Comparison of ENCODE assay signal across 28 cellular contexts in genomic region chr4:123876640-123877039, GRCh38.
DNase-seq lines count a peak whose midpoint lies in the region; ATAC-seq and TF ChIP-seq lines count a peak whose summit lies in the region.
"Had no signal": no experiment of that assay in that cellular context is flagged by ENCODE, and none has a peak within 500 bp of the region (broad histone marks: within the 10 kb centered on the region; RNA-seq: fewer than 3 reads in every experiment).

No MANE protein-coding gene starts in this region.

- ATAC-seq in psoas muscle, result peak in 1 of 4 donors; percentile 30
- ATAC-seq: activated CD4-positive, CD25-positive, alpha-beta regulatory T cell treated with anti-CD3 and anti-CD28 coated beads, Interleukin-2, amount 50 U/mL, for 24 hours; activated CD8-positive, alpha-beta T cell treated with anti-CD3 and anti-CD28 coated beads, Interleukin-2, amount 10 ng/mL, durations not matched to agents 7 days and 5 days; effector memory CD8-positive, alpha-beta T cell; esophagus mucosa; Panc1; stimulated activated naive CD8-positive, alpha-beta T cell treated with anti-CD3 and anti-CD28 coated beads, Interleukin-15, amount 100 ng/mL, for 72 hours had no signal

- peak overlapping the region; percentile 19 for H3K27ac ChIP-seq in psoas muscle
- H3K27ac ChIP-seq: colonic mucosa, SJSA1, tibial artery had no signal

- 46 to 50% (median 48%) methylated on average over 2 of the region's 2 CpGs for WGBS in psoas muscle, 3 donors

- no peak for TF ChIP-seq CTCF in brain (conservative IDR thresholded peaks at IDR 0.05)
- no peak for TF ChIP-seq CTCF in psoas muscle (IDR thresholded peaks at IDR 0.05)
- no peak for TF ChIP-seq CTCF in BE2C (IDR thresholded peaks at IDR 0.05; ENCODE audit: low read depth, low read length)

- peak overlapping the region in 3 of 5 experiments; percentile 20 to 74 (median 24) for H3K27ac Mint-ChIP-seq in brain
- H3K27ac Mint-ChIP-seq: activated CD8-positive, alpha-beta T cell treated with anti-CD3 and anti-CD28 coated beads, Interleukin-2, amount 10 ng/mL, durations not matched to agents 7 days and 5 days; CD4-positive, alpha-beta T cell; effector memory CD8-positive, alpha-beta T cell; HFFc6; stimulated activated naive CD8-positive, alpha-beta T cell treated with anti-CD3 and anti-CD28 coated beads, Interleukin-15, amount 100 ng/mL, for 72 hours had no signal

- H3K36me3 Mint-ChIP-seq in brain, result peaks cover 4% of the 10 kb centered on the region

- no peak overlapping the region for H3K4me3 Mint-ChIP-seq in brain
- H3K4me3 Mint-ChIP-seq: activated CD8-positive, alpha-beta T cell treated with anti-CD3 and anti-CD28 coated beads, Interleukin-2, amount 10 ng/mL, durations not matched to agents 7 days and 5 days; CD4-positive, alpha-beta T cell; effector memory CD8-positive, alpha-beta T cell; HFFc6; stimulated activated naive CD8-positive, alpha-beta T cell treated with anti-CD3 and anti-CD28 coated beads, Interleukin-15, amount 100 ng/mL, for 72 hours had no signal

- no peaks in the 10 kb centered on the region for H3K27me3 ChIP-seq in psoas muscle (ENCODE audit: insufficient read depth in 3 of 3, low read length in 2 of 3)
- H3K27me3 ChIP-seq in BE2C, result no peaks in the 10 kb centered on the region
- H3K27me3 ChIP-seq: colonic mucosa, MG63, SJSA1, tibial artery had no signal

- intact Hi-C loops in psoas muscle (cut with DNase I), result no loop called here

- H3K9me3 ChIP-seq in psoas muscle, result no peaks in the 10 kb centered on the region
- H3K9me3 ChIP-seq in BE2C, result no peaks in the 10 kb centered on the region
- H3K9me3 ChIP-seq: colonic mucosa, MG63, SJSA1, tibial artery had no signal

- H3K4me1 ChIP-seq in psoas muscle (peaks cover 12% of the 10 kb centered on the region), BE2C (no peaks in the 10 kb centered on the region)
- H3K4me1 ChIP-seq: colonic mucosa, SJSA1 had no signal

- H3K36me3 ChIP-seq in psoas muscle (ENCODE audit: insufficient read depth in 1 of 2, low read depth in 1 of 2) (no peaks in the 10 kb centered on the region), BE2C (no peaks in the 10 kb centered on the region)
- H3K36me3 ChIP-seq: colonic mucosa, MG63, SJSA1, tibial artery had no signal

- no peak overlapping the region for H3K4me3 ChIP-seq in psoas muscle
- H3K4me3 ChIP-seq in BE2C (ENCODE audit: low read depth, low read length), result no peak overlapping the region
- H3K4me3 ChIP-seq: colonic mucosa, MG63, SJSA1, tibial artery had no signal

- peaks cover 4% of the 10 kb centered on the region for H3K27me3 Mint-ChIP-seq in brain
- H3K27me3 Mint-ChIP-seq: CD4-positive, alpha-beta T cell; effector memory CD8-positive, alpha-beta T cell; stimulated activated naive CD8-positive, alpha-beta T cell treated with anti-CD3 and anti-CD28 coated beads, Interleukin-15, amount 100 ng/mL, for 72 hours had no signal

- peaks cover 26% of the 10 kb centered on the region for H3K4me1 Mint-ChIP-seq in brain
- H3K4me1 Mint-ChIP-seq: stimulated activated naive CD8-positive, alpha-beta T cell treated with anti-CD3 and anti-CD28 coated beads, Interleukin-15, amount 100 ng/mL, for 72 hours had no signal

- DNase-seq in GM03348 (ENCODE audit: low spot score), result peak; percentile 16
- peak; percentile 69 for DNase-seq in kidney glomerular epithelial cell (lab: John Stamatoyannopoulos, UW)
- no peak for DNase-seq in psoas muscle
- DNase-seq in BE2C, result no peak
- no peak for DNase-seq in hypothalamus (lab: John Stamatoyannopoulos, UW)
- no peak for DNase-seq in Ammon's horn (ENCODE audit: low spot score)
- no peak for DNase-seq in OCI-M2 (lab: John Stamatoyannopoulos, UW; ENCODE audit: unreplicated experiment)
- DNase-seq: activated CD8-positive, alpha-beta T cell treated with anti-CD3 and anti-CD28 coated beads, Interleukin-2, amount 10 ng/mL, durations not matched to agents 7 days and 5 days; activated gamma-delta T cell treated with Interleukin-2 at 50 U/mL for 16 hours; CD4-positive, alpha-beta T cell; colonic mucosa; DMS 273 treated with DMSO at 0.1 percent for 48 hours; effector memory CD8-positive, alpha-beta T cell; HFFc6; KBM-7; mammary epithelial cell; MG63; NCI-H1436 treated with DMSO at 0.1 percent for 48 hours; NCI-H510A; stimulated activated CD4-positive, alpha-beta T cell treated with anti-CD3 and anti-CD28 coated beads, Interleukin-15, amount 100 ng/mL, for 24 hours; stimulated activated naive CD8-positive, alpha-beta T cell treated with anti-CD3 and anti-CD28 coated beads, Interleukin-15, amount 100 ng/mL, for 72 hours; T-helper 1 cell; tibial artery had no signal

- H3K9me3 Mint-ChIP-seq in brain, result peaks cover 2 to 19% (median 15%) of the 10 kb centered on the region in 5 experiments
- H3K9me3 Mint-ChIP-seq: CD4-positive, alpha-beta T cell; HFFc6; stimulated activated naive CD8-positive, alpha-beta T cell treated with anti-CD3 and anti-CD28 coated beads, Interleukin-15, amount 100 ng/mL, for 72 hours had no signal

Comparison
In these comparisons a context has a peak if more than half of its experiments do, and no peak if none do; other contexts are left out.
1. DNase-seq: peak in GM03348 (single experiment) and kidney glomerular epithelial cell (single experiment); none in psoas muscle (0 of 2), BE2C (single experiment), hypothalamus (0 of 51), Ammon's horn (single experiment) and OCI-M2 (single experiment).